In the genomic region with DNA sequence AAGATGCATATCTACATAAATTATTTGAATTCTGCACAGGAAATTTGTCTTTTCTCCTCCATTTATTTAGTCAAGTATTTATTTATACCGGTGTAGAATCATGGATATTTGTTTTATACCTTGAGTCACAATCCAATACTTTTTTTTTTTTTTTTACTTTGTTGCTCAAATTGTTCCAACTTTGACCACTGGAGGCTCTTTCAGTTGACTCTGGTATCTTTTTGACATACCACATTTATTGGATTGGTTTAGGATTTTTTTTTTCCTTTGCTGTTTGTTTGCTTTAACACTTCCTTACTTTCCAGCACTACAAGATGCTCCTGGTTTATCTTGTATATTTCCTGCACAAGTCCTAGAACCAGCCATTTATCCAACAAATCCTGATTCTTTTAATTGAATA, we compare ENCODE assay signal across 23 cellular contexts.
DNase-seq lines count a peak whose midpoint lies in the region; TF ChIP-seq lines count a peak whose summit lies in the region.
"Had no signal": no experiment of that assay in that cellular context is flagged by ENCODE, and none has a peak within 500 bp of the region (broad histone marks: within the 10 kb centered on the region; RNA-seq: fewer than 3 reads in every experiment).

No MANE protein-coding gene starts in this region.

- no peak overlapping the region for H2AFZ ChIP-seq in neural progenitor cell (replicated peaks)

- H3F3A ChIP-seq in neural progenitor cell (ENCODE audit: low read depth), result no peaks in the 10 kb centered on the region

- H3K9me3 ChIP-seq in neural progenitor cell (ENCODE audit: low read depth), result no peaks in the 10 kb centered on the region
- H3K9me3 ChIP-seq: gastroesophageal sphincter, lower lobe of right lung, testis had no signal

- H3K36me3 Mint-ChIP-seq in neural progenitor cell, result no peaks in the 10 kb centered on the region
- H3K36me3 Mint-ChIP-seq: CD8-positive, alpha-beta memory T cell had no signal

- peak; percentile 46 for DNase-seq in ELR (ENCODE audit: low read depth)
- DNase-seq in choroid plexus epithelial cell (ENCODE audit: low read depth), result peak; percentile 12
- no peak for DNase-seq in neural progenitor cell (ENCODE audit: low spot score)
- DNase-seq in NCI-H446 treated with DMSO at 0.1 percent for 48 hours (lab: John Stamatoyannopoulos, UW), result no peak
- DNase-seq in NCI-H2107 treated with DMSO at 0.1 percent for 48 hours (lab: John Stamatoyannopoulos, UW; ENCODE audit: unreplicated experiment), result no peak
- no peak for DNase-seq in stimulated activated CD4-positive, alpha-beta T cell treated with anti-CD3 and anti-CD28 coated beads, Interleukin-15, amount 100 ng/mL, for 24 hours
- DNase-seq in NCI-H82 treated with DMSO at 0.1 percent for 48 hours (lab: John Stamatoyannopoulos, UW; ENCODE audit: unreplicated experiment), result no peak
- DNase-seq: activated CD8-positive, alpha-beta T cell treated with anti-CD3 and anti-CD28 coated beads, Interleukin-2, amount 10 ng/mL, durations not matched to agents 7 days and 5 days; activated naive CD4-positive, alpha-beta T cell; CD8-positive, alpha-beta memory T cell; dermis blood vessel endothelial cell; DND-41; lower lobe of right lung; NCI-H1417; NCI-H524; Right ventricle myocardium superior; stimulated activated CD4-positive, alpha-beta T cell treated with anti-CD3 and anti-CD28 coated beads, Interleukin-4, amount 100 ng/mL, for 1 hour; stimulated activated naive CD4-positive, alpha-beta T cell; testis had no signal

- H3K27ac ChIP-seq in neural progenitor cell, result no peak overlapping the region
- H3K27ac ChIP-seq: cardiac muscle cell, epithelial cell of prostate, gastroesophageal sphincter, lower lobe of right lung, testis had no signal

- no peak overlapping the region for H3K9ac ChIP-seq in neural progenitor cell

- H3K27me3 ChIP-seq in neural progenitor cell, result no peaks in the 10 kb centered on the region
- H3K27me3 ChIP-seq: cardiac muscle cell, gastroesophageal sphincter, testis had no signal

- no peak overlapping the region for H3K4me3 Mint-ChIP-seq in neural progenitor cell
- H3K4me3 Mint-ChIP-seq: activated CD8-positive, alpha-beta T cell treated with anti-CD3 and anti-CD28 coated beads, Interleukin-2, amount 10 ng/mL, durations not matched to agents 7 days and 5 days; CD8-positive, alpha-beta memory T cell had no signal

- no peaks in the 10 kb centered on the region for H3K4me1 ChIP-seq in neural progenitor cell
- H3K4me1 ChIP-seq: gastroesophageal sphincter, lower lobe of right lung, testis had no signal

- TF ChIP-seq CTCF in LNCAP (IDR thresholded peaks at IDR 0.05) (peak; percentile 43; the same call in 1 of the 2 replicates), choroid plexus epithelial cell (conservative IDR thresholded peaks at IDR 0.05; ENCODE audit: low read depth, low read length) (no peak), neural progenitor cell (IDR thresholded peaks at IDR 0.05) (peak; percentile 31)

- H3K27me3 Mint-ChIP-seq in neural progenitor cell (ENCODE audit: insufficient read depth, low read depth), result no peaks in the 10 kb centered on the region
- H3K27me3 Mint-ChIP-seq: CD8-positive, alpha-beta memory T cell had no signal

- H3K27ac Mint-ChIP-seq in neural progenitor cell, result no peak overlapping the region
- H3K27ac Mint-ChIP-seq: activated CD8-positive, alpha-beta T cell treated with anti-CD3 and anti-CD28 coated beads, Interleukin-2, amount 10 ng/mL, durations not matched to agents 7 days and 5 days; CD8-positive, alpha-beta memory T cell had no signal

- no peaks in the 10 kb centered on the region for H3K36me3 ChIP-seq in neural progenitor cell
- H3K36me3 ChIP-seq: cardiac muscle cell, gastroesophageal sphincter, lower lobe of right lung had no signal

- H3K4me2 ChIP-seq in neural progenitor cell, result no peak overlapping the region

- H3K9me3 Mint-ChIP-seq in neural progenitor cell, result peaks cover 3% of the 10 kb centered on the region

- H3K79me2 ChIP-seq in neural progenitor cell (ENCODE audit: low read depth), result no peaks in the 10 kb centered on the region

- no peaks in the 10 kb centered on the region for H3K4me1 Mint-ChIP-seq in neural progenitor cell
- H3K4me1 Mint-ChIP-seq: CD8-positive, alpha-beta memory T cell had no signal

- H4K20me1 ChIP-seq in neural progenitor cell (ENCODE audit: low read depth), result no peaks in the 10 kb centered on the region

- H3K4me3 ChIP-seq in choroid plexus epithelial cell (ENCODE audit: low read depth, low read length) (no peak overlapping the region), neural progenitor cell (no peak overlapping the region)
- H3K4me3 ChIP-seq: cardiac muscle cell, gastroesophageal sphincter, lower lobe of right lung, testis had no signal

Comparison
In these comparisons a context has a peak if more than half of its experiments do, and no peak if none do; other contexts are left out.
1. DNase-seq: peak in ELR (single experiment) and choroid plexus epithelial cell (single experiment); none in neural progenitor cell (single experiment), NCI-H446 treated with DMSO at 0.1 percent for 48 hours (single experiment), NCI-H2107 treated with DMSO at 0.1 percent for 48 hours (single experiment), stimulated activated CD4-positive, alpha-beta T cell treated with anti-CD3 and anti-CD28 coated beads, Interleukin-15, amount 100 ng/mL, for 24 hours (single experiment) and NCI-H82 treated with DMSO at 0.1 percent for 48 hours (single experiment).